13 cellular contexts compared by ENCODE assay signal in genomic region chr1:230153655-230154296, GRCh38.
A peak's percentile ranks its signal among the peaks of the same experiment; 100 is the strongest.
DNase-seq lines count a peak whose midpoint lies in the region; ATAC-seq and TF ChIP-seq lines count a peak whose summit lies in the region.
"Had no signal": no experiment of that assay in that cellular context is flagged by ENCODE, and none has a peak within 500 bp of the region (broad histone marks: within the 10 kb centered on the region; RNA-seq: fewer than 3 reads in every experiment).

No MANE protein-coding gene starts in this region.

- H4K20me1 ChIP-seq in smooth muscle cell (ENCODE audit: low read depth), result peaks cover 88% of the 10 kb centered on the region

- 41% methylated on average over 10 of the region's 10 CpGs for WGBS in smooth muscle cell (ENCODE audit: low lambda C conversion rate)

- peak; percentile 24 for DNase-seq in astrocyte of the spinal cord (ENCODE audit: low read depth, low spot score)
- DNase-seq in smooth muscle cell (lab: John Stamatoyannopoulos, UW; ENCODE audit: unreplicated experiment), result no peak
- DNase-seq in T-cell, result no peak
- DNase-seq in immature natural killer cell, result no peak
- DNase-seq: activated CD4-positive, alpha-beta memory T cell treated with anti-CD3 and anti-CD28 coated beads, Interleukin-2, amount 10 ng/mL, durations not matched to agents 7 days and 5 days; KG1; pancreas had no signal

- H3K36me3 Mint-ChIP-seq in T-cell (peaks cover 7% of the 10 kb centered on the region), immature natural killer cell (peaks cover 0 to 7% (median 0%) of the 10 kb centered on the region in 3 donors)

- H3K9me3 Mint-ChIP-seq in T-cell, result no peaks in the 10 kb centered on the region
- no peaks in the 10 kb centered on the region for H3K9me3 Mint-ChIP-seq in immature natural killer cell
- H3K9me3 Mint-ChIP-seq: activated CD4-positive, alpha-beta memory T cell treated with anti-CD3 and anti-CD28 coated beads, Interleukin-2, amount 10 ng/mL, durations not matched to agents 7 days and 5 days had no signal

- no peak overlapping the region for H3K4me3 ChIP-seq in HUES48 (ENCODE audit: low read depth, low read length)
- no peak overlapping the region for H3K4me3 ChIP-seq in astrocyte of the spinal cord (ENCODE audit: low read depth, low read length)
- H3K4me3 ChIP-seq in smooth muscle cell, result no peak overlapping the region
- H3K4me3 ChIP-seq: pancreas, thoracic aorta had no signal

- H3K4me1 ChIP-seq in HUES48 (ENCODE audit: control insufficient read depth, insufficient read depth, low read length) (peaks cover 16% of the 10 kb centered on the region), smooth muscle cell (ENCODE audit: low read depth) (peaks cover 57% of the 10 kb centered on the region)

- H3K4me2 ChIP-seq in smooth muscle cell, result peak overlapping the region; percentile 71

- ATAC-seq in T-cell (replicated peaks in 1 of 4) (no peak), GM19035 (IDR thresholded peaks at IDR 0.05; ENCODE audit: unreplicated experiment) (no peak), GM19455 (IDR thresholded peaks at IDR 0.05; ENCODE audit: unreplicated experiment) (no peak)
- ATAC-seq: Panc1 had no signal

- H3K4me1 Mint-ChIP-seq in T-cell (peaks cover 29 to 52% (median 42%) of the 10 kb centered on the region in 3 donors), immature natural killer cell (peaks cover 36 to 55% of the 10 kb centered on the region in 2 donors)

- H3K4me3 Mint-ChIP-seq in T-cell, result no peak overlapping the region
- no peak overlapping the region for H3K4me3 Mint-ChIP-seq in immature natural killer cell
- H3K4me3 Mint-ChIP-seq: activated CD4-positive, alpha-beta memory T cell treated with anti-CD3 and anti-CD28 coated beads, Interleukin-2, amount 10 ng/mL, durations not matched to agents 7 days and 5 days had no signal

- TF ChIP-seq CTCF in astrocyte of the spinal cord (IDR thresholded peaks at IDR 0.05; ENCODE audit: low read depth, low read length) (no peak), smooth muscle cell (IDR thresholded peaks at IDR 0.05; ENCODE audit: borderline replicate concordance, insufficient read depth, poor library complexity, severe bottlenecking) (no peak)

- H3K27ac ChIP-seq in HUES48 (ENCODE audit: low read depth, low read length), result peak overlapping the region; percentile 55
- peak overlapping the region; percentile 62 for H3K27ac ChIP-seq in layer of hippocampus (ENCODE audit: low read depth, low read length)
- H3K27ac ChIP-seq in smooth muscle cell (ENCODE audit: low read depth), result peak overlapping the region; percentile 72

- H3K27me3 Mint-ChIP-seq in T-cell, result no peaks in the 10 kb centered on the region
- H3K27me3 Mint-ChIP-seq in immature natural killer cell (ENCODE audit: low read depth in 3 of 3), result no peaks in the 10 kb centered on the region
- H3K27me3 Mint-ChIP-seq: activated CD4-positive, alpha-beta memory T cell treated with anti-CD3 and anti-CD28 coated beads, Interleukin-2, amount 10 ng/mL, durations not matched to agents 7 days and 5 days had no signal

- H3K27me3 ChIP-seq in HUES48 (ENCODE audit: control insufficient read depth, insufficient read depth, low read length) (no peaks in the 10 kb centered on the region), layer of hippocampus (ENCODE audit: control insufficient read depth, insufficient read depth, low read length) (no peaks in the 10 kb centered on the region), smooth muscle cell (ENCODE audit: low read depth) (no peaks in the 10 kb centered on the region)
- H3K27me3 ChIP-seq: pancreas had no signal

- CTCF ChIA-PET in T-cell (lab: Charles Lee), result no interaction called here

- H3K9me3 ChIP-seq in HUES48 (ENCODE audit: control insufficient read depth, insufficient read depth, low read length) (no peaks in the 10 kb centered on the region), smooth muscle cell (replicated peaks; ENCODE audit: low read depth) (no peaks in the 10 kb centered on the region)
- H3K9me3 ChIP-seq: pancreas, thoracic aorta had no signal

- no peak overlapping the region for H3K27ac Mint-ChIP-seq in T-cell
- peak overlapping the region in 1 of 6 donors; percentile 26 for H3K27ac Mint-ChIP-seq in immature natural killer cell
- H3K27ac Mint-ChIP-seq: activated CD4-positive, alpha-beta memory T cell treated with anti-CD3 and anti-CD28 coated beads, Interleukin-2, amount 10 ng/mL, durations not matched to agents 7 days and 5 days had no signal

- in situ Hi-C loops in astrocyte of the spinal cord (cut with HindIII; ENCODE audit: low sequenced_read_pairs), result no loop called here

- no peak overlapping the region for H2AFZ ChIP-seq in smooth muscle cell (ENCODE audit: low read depth)

- H3F3A ChIP-seq in smooth muscle cell (ENCODE audit: low read depth), result peaks cover 6% of the 10 kb centered on the region

- POLR2A ChIA-PET in T-cell (lab: Charles Lee), result no interaction called here

- no peak overlapping the region for H3K9ac ChIP-seq in HUES48 (ENCODE audit: low read depth, low read length)
- H3K9ac ChIP-seq in smooth muscle cell (ENCODE audit: low read depth), result peak overlapping the region; percentile 38

- no peaks in the 10 kb centered on the region for H3K36me3 ChIP-seq in HUES48 (ENCODE audit: control insufficient read depth, insufficient read depth, low read length)
- H3K36me3 ChIP-seq in smooth muscle cell (ENCODE audit: low read depth), result no peaks in the 10 kb centered on the region
- H3K36me3 ChIP-seq: pancreas, thoracic aorta had no signal

- H3K79me2 ChIP-seq in smooth muscle cell (ENCODE audit: low read depth), result peaks cover 89% of the 10 kb centered on the region
